ENCODE assay signal across 1 cellular context in the genomic region with DNA sequence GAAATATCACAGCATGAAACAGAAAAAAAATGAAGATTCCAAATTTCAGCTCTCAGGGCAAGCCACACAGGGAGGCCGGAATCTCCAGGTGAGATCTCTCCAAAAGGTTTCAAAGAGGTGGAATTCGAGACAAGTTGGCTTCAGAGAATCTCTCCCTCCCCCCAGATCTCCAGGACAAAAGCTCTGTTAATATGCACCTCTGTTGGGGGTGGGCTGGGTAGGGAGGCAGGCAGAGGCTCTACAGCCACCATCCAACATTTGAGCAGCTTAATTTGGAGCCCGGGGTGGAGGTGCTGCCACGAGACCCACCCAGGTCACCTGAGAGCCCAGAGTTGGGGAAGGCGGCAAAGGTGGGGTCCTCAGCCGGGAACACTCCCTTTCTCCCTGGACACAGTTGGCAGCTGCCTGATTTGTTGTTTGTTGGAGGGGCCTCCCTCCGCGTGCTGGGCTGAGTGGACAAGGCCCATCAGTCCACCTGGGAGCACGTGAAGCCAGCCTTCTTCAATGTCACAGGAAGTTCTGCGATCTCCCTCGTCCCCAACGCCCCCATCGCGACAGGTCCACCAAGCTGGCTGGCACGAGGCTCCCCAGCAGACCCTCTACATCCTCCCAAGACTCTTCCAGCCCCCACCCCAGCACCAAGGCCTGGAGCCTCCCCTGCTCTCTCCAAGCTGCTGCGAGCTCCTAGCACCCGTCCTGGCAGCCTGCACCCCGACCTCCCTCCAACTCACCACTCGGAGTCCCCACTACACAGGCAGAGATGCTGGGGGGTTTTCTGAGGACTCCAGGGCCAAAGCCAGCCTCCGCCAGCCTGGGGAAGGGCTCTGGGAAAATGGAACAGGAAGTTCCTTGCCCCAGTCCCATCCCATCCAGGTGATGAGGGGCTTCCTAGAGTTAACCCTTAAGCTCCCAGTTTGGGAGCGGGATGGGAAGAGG.
A peak's percentile ranks its signal among the peaks of the same experiment; 100 is the strongest.
TF ChIP-seq lines count a peak whose summit lies in the region.

ZSCAN10 (minus strand) TSS at position 836 of the 936 bp plus-strand sequence. CDS start 6,357 bp downstream, outside the sequence.

TF ChIP-seq in WTC11, 78 proteins besides CTCF, POLR2A, EP300 and RAD21 (continued from another document and continues in another):
- TF ChIP-seq, protein P1, sequence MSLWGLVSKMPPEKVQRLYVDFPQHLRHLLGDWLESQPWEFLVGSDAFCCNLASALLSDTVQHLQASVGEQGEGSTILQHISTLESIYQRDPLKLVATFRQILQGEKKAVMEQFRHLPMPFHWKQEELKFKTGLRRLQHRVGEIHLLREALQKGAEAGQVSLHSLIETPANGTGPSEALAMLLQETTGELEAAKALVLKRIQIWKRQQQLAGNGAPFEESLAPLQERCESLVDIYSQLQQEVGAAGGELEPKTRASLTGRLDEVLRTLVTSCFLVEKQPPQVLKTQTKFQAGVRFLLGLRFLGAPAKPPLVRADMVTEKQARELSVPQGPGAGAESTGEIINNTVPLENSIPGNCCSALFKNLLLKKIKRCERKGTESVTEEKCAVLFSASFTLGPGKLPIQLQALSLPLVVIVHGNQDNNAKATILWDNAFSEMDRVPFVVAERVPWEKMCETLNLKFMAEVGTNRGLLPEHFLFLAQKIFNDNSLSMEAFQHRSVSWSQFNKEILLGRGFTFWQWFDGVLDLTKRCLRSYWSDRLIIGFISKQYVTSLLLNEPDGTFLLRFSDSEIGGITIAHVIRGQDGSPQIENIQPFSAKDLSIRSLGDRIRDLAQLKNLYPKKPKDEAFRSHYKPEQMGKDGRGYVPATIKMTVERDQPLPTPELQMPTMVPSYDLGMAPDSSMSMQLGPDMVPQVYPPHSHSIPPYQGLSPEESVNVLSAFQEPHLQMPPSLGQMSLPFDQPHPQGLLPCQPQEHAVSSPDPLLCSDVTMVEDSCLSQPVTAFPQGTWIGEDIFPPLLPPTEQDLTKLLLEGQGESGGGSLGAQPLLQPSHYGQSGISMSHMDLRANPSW (CRISPR knock-in tag; conservative IDR thresholded peaks at IDR 0.05; ENCODE audit: low read depth), result no peak
- no peak for TF ChIP-seq NFYB (CRISPR knock-in tag; conservative IDR thresholded peaks at IDR 0.05; ENCODE audit: low read depth)
- TF ChIP-seq, protein P2, sequence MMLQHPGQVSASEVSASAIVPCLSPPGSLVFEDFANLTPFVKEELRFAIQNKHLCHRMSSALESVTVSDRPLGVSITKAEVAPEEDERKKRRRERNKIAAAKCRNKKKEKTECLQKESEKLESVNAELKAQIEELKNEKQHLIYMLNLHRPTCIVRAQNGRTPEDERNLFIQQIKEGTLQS (CRISPR knock-in tag; conservative IDR thresholded peaks at IDR 0.05), result no peak
- TF ChIP-seq PRDM15 (CRISPR knock-in tag; IDR thresholded peaks at IDR 0.05), result no peak
- 0 out of 2 replicates have a peak, but pooled peaks have one; percentile 9 for TF ChIP-seq ZNF416 (CRISPR knock-in tag; IDR thresholded peaks at IDR 0.05)
- TF ChIP-seq JUN (CRISPR knock-in tag; IDR thresholded peaks at IDR 0.05), result peak; percentile 61
- TF ChIP-seq MYBL2 (CRISPR knock-in tag; IDR thresholded peaks at IDR 0.05), result 0 out of 2 replicates have a peak, but pooled peaks have one; percentile 13
- peak; percentile 73 for TF ChIP-seq SP1 (CRISPR knock-in tag; conservative IDR thresholded peaks at IDR 0.05)
- TF ChIP-seq, protein P3, sequence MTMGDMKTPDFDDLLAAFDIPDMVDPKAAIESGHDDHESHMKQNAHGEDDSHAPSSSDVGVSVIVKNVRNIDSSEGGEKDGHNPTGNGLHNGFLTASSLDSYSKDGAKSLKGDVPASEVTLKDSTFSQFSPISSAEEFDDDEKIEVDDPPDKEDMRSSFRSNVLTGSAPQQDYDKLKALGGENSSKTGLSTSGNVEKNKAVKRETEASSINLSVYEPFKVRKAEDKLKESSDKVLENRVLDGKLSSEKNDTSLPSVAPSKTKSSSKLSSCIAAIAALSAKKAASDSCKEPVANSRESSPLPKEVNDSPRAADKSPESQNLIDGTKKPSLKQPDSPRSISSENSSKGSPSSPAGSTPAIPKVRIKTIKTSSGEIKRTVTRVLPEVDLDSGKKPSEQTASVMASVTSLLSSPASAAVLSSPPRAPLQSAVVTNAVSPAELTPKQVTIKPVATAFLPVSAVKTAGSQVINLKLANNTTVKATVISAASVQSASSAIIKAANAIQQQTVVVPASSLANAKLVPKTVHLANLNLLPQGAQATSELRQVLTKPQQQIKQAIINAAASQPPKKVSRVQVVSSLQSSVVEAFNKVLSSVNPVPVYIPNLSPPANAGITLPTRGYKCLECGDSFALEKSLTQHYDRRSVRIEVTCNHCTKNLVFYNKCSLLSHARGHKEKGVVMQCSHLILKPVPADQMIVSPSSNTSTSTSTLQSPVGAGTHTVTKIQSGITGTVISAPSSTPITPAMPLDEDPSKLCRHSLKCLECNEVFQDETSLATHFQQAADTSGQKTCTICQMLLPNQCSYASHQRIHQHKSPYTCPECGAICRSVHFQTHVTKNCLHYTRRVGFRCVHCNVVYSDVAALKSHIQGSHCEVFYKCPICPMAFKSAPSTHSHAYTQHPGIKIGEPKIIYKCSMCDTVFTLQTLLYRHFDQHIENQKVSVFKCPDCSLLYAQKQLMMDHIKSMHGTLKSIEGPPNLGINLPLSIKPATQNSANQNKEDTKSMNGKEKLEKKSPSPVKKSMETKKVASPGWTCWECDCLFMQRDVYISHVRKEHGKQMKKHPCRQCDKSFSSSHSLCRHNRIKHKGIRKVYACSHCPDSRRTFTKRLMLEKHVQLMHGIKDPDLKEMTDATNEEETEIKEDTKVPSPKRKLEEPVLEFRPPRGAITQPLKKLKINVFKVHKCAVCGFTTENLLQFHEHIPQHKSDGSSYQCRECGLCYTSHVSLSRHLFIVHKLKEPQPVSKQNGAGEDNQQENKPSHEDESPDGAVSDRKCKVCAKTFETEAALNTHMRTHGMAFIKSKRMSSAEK (CRISPR knock-in tag; IDR thresholded peaks at IDR 0.05; ENCODE audit: borderline replicate concordance), result 0 out of 2 replicates have a peak, but pooled peaks have one; percentile 48
- TF ChIP-seq, protein P4, sequence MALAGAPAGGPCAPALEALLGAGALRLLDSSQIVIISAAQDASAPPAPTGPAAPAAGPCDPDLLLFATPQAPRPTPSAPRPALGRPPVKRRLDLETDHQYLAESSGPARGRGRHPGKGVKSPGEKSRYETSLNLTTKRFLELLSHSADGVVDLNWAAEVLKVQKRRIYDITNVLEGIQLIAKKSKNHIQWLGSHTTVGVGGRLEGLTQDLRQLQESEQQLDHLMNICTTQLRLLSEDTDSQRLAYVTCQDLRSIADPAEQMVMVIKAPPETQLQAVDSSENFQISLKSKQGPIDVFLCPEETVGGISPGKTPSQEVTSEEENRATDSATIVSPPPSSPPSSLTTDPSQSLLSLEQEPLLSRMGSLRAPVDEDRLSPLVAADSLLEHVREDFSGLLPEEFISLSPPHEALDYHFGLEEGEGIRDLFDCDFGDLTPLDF (CRISPR knock-in tag; IDR thresholded peaks at IDR 0.05), result no peak
- 0 out of 2 replicates have a peak, but pooled peaks have one; percentile 18 for TF ChIP-seq ZBTB43 (CRISPR knock-in tag; IDR thresholded peaks at IDR 0.05)
- peak; percentile 59; the same call in 1 of the 2 replicates for TF ChIP-seq PRRX2 (CRISPR knock-in tag; IDR thresholded peaks at IDR 0.05)
- no peak for TF ChIP-seq JAZF1 (CRISPR knock-in tag; IDR thresholded peaks at IDR 0.05)
- TF ChIP-seq FOXJ3 (CRISPR knock-in tag; IDR thresholded peaks at IDR 0.05; ENCODE audit: borderline replicate concordance), result 0 out of 2 replicates have a peak, but pooled peaks have one; percentile 10
- TF ChIP-seq, protein P5, sequence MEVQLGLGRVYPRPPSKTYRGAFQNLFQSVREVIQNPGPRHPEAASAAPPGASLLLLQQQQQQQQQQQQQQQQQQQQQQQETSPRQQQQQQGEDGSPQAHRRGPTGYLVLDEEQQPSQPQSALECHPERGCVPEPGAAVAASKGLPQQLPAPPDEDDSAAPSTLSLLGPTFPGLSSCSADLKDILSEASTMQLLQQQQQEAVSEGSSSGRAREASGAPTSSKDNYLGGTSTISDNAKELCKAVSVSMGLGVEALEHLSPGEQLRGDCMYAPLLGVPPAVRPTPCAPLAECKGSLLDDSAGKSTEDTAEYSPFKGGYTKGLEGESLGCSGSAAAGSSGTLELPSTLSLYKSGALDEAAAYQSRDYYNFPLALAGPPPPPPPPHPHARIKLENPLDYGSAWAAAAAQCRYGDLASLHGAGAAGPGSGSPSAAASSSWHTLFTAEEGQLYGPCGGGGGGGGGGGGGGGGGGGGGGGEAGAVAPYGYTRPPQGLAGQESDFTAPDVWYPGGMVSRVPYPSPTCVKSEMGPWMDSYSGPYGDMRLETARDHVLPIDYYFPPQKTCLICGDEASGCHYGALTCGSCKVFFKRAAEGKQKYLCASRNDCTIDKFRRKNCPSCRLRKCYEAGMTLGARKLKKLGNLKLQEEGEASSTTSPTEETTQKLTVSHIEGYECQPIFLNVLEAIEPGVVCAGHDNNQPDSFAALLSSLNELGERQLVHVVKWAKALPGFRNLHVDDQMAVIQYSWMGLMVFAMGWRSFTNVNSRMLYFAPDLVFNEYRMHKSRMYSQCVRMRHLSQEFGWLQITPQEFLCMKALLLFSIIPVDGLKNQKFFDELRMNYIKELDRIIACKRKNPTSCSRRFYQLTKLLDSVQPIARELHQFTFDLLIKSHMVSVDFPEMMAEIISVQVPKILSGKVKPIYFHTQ (CRISPR knock-in tag; IDR thresholded peaks at IDR 0.05), result peak; percentile 76; the same call in 1 of the 2 replicates
- no peak for TF ChIP-seq IRF2 (CRISPR knock-in tag; IDR thresholded peaks at IDR 0.05; ENCODE audit: borderline replicate concordance, low read depth)
- TF ChIP-seq FOXK1 (CRISPR knock-in tag; IDR thresholded peaks at IDR 0.05), result no peak
- peak; percentile 75; the same call in 1 of the 2 replicates for TF ChIP-seq ETV6 (CRISPR knock-in tag; IDR thresholded peaks at IDR 0.05)
- no peak for TF ChIP-seq GRHL2 (CRISPR knock-in tag; IDR thresholded peaks at IDR 0.05; ENCODE audit: insufficient replicate concordance, severe bottlenecking)
- TF ChIP-seq MAX (CRISPR knock-in tag; IDR thresholded peaks at IDR 0.05), result no peak; the same call in 1 of the 2 replicates
- 0 out of 2 replicates have a peak, but pooled peaks have one; percentile 7 for TF ChIP-seq NFATC4 (CRISPR knock-in tag; IDR thresholded peaks at IDR 0.05)
- TF ChIP-seq NR2C2 (CRISPR knock-in tag; IDR thresholded peaks at IDR 0.05), result no peak
- TF ChIP-seq ZNF232 (CRISPR knock-in tag; IDR thresholded peaks at IDR 0.05), result 0 out of 2 replicates have a peak, but pooled peaks have one; percentile 26
- TF ChIP-seq, protein P6, sequence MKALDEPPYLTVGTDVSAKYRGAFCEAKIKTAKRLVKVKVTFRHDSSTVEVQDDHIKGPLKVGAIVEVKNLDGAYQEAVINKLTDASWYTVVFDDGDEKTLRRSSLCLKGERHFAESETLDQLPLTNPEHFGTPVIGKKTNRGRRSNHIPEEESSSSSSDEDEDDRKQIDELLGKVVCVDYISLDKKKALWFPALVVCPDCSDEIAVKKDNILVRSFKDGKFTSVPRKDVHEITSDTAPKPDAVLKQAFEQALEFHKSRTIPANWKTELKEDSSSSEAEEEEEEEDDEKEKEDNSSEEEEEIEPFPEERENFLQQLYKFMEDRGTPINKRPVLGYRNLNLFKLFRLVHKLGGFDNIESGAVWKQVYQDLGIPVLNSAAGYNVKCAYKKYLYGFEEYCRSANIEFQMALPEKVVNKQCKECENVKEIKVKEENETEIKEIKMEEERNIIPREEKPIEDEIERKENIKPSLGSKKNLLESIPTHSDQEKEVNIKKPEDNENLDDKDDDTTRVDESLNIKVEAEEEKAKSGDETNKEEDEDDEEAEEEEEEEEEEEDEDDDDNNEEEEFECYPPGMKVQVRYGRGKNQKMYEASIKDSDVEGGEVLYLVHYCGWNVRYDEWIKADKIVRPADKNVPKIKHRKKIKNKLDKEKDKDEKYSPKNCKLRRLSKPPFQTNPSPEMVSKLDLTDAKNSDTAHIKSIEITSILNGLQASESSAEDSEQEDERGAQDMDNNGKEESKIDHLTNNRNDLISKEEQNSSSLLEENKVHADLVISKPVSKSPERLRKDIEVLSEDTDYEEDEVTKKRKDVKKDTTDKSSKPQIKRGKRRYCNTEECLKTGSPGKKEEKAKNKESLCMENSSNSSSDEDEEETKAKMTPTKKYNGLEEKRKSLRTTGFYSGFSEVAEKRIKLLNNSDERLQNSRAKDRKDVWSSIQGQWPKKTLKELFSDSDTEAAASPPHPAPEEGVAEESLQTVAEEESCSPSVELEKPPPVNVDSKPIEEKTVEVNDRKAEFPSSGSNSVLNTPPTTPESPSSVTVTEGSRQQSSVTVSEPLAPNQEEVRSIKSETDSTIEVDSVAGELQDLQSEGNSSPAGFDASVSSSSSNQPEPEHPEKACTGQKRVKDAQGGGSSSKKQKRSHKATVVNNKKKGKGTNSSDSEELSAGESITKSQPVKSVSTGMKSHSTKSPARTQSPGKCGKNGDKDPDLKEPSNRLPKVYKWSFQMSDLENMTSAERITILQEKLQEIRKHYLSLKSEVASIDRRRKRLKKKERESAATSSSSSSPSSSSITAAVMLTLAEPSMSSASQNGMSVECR (CRISPR knock-in tag; IDR thresholded peaks at IDR 0.05; ENCODE audit: borderline replicate concordance), result peak; percentile 32
